In the genomic region with DNA sequence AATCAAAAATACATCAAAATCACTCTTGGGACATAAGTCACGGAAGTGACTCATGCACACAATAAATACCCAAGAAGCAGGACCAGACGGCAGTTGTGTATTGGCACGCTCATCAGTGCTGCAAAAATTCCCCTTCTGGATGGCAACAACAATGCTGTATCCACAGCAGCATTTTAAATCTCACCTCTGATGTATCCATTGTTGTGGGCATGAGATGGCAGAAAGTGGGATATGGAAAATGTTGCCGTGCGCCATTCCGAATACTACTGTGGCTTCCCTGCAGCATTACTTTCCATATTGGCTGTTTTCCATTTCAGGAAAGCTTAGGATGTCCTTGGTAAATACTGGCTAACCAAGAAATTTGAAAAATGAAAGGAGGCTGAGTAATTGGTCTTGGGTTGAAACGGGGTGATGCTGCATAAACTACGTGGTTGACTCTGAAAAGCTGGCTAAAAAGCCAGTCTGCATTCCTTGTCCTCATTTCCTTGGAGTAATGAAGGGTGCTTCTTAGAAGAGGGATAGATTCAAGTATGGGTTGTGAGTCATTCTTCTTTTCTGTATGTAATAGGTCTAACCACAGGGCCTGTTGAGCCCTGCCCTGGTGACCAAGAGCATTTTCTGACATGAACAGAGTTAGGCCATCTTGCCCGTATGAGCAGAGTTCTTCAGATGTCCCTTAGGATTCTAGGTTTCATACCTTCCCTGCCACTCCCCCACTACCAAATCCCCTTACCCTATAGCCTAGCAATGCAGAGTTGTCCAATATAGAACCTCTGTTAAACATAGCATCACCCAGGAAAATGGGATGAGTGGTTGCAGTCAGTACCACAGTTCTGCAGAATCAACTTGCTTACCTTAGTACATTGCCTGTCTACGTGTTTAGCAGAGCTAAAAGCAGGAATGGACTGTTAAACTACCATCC, we compare ENCODE assay signal across 8 cellular contexts. TPM values are rescaled to one million over a fixed set of nuclear protein-coding genes. Genes with fewer than 3 reads are reported as not detected.
A peak's percentile ranks its signal among the peaks of the same experiment; 100 is the strongest.
DNase-seq lines count a peak whose midpoint lies in the region; ATAC-seq and TF ChIP-seq lines count a peak whose summit lies in the region.

No MANE protein-coding gene starts in this region.

- no peak overlapping the region for H3K4me2 ChIP-seq in hepatocyte

- TF ChIP-seq POLR2A in heart left ventricle (IDR thresholded peaks at IDR 0.05), result no peak

- DNase-seq in heart left ventricle (no peak), Right ventricle myocardium superior (no peak), SW480 (ENCODE audit: low spot score) (peak; percentile 76), glomerular visceral epithelial cell (ENCODE audit: extremely low spot score) (peak; percentile 91), hepatocyte (ENCODE audit: low spot score) (no peak)

- H3K4me3 ChIP-seq in heart left ventricle (no peak overlapping the region), urinary bladder (ENCODE audit: low read depth, low read length) (no peak overlapping the region), hepatocyte (no peak overlapping the region)

- H3K9me3 ChIP-seq in heart left ventricle (no peaks in the 10 kb centered on the region), hepatocyte (ENCODE audit: low read depth) (no peaks in the 10 kb centered on the region)

- WGBS in heart left ventricle, 4 donors, result 80 to 87% (median 83%) methylated on average over 10 of the region's 10 CpGs
- 67% methylated on average over 10 of the region's 10 CpGs for WGBS in urinary bladder
- 94% methylated on average over 10 of the region's 10 CpGs for WGBS in hepatocyte (ENCODE audit: low lambda C conversion rate, missing lambda C conversion rate)

- no peaks in the 10 kb centered on the region for H3K9me2 ChIP-seq in hepatocyte (replicated peaks; ENCODE audit: insufficient read depth)

- peaks cover 0 to 48% (median 21%) of the 10 kb centered on the region in 12 donors for H3K4me1 ChIP-seq in heart left ventricle
- no peaks in the 10 kb centered on the region for H3K4me1 ChIP-seq in urinary bladder (ENCODE audit: insufficient read depth)
- H3K4me1 ChIP-seq in hepatocyte (ENCODE audit: insufficient read depth), result peaks cover 10% of the 10 kb centered on the region

- H4K20me1 ChIP-seq in hepatocyte (ENCODE audit: insufficient read depth, poor library complexity, severe bottlenecking), result no peaks in the 10 kb centered on the region

- ATAC-seq in heart left ventricle (peak in 1 of 4 donors; percentile 26), Right ventricle myocardium superior (ENCODE audit: poor library complexity) (no peak), HG02571 (IDR thresholded peaks at IDR 0.05; ENCODE audit: unreplicated experiment) (no peak), HG03432 (IDR thresholded peaks at IDR 0.05; ENCODE audit: unreplicated experiment) (no peak)

- no peak overlapping the region for H2AFZ ChIP-seq in hepatocyte

- peaks cover 0 to 43% (median 19%) of the 10 kb centered on the region in 9 donors for H3K36me3 ChIP-seq in heart left ventricle
- H3K36me3 ChIP-seq in urinary bladder (ENCODE audit: insufficient read depth), result peaks cover 2% of the 10 kb centered on the region
- H3K36me3 ChIP-seq in hepatocyte (replicated peaks; ENCODE audit: insufficient read depth, low read depth), result no peaks in the 10 kb centered on the region

- TF ChIP-seq CTCF in heart left ventricle (IDR thresholded peaks at IDR 0.05) (no peak), hepatocyte (IDR thresholded peaks at IDR 0.05; ENCODE audit: poor library complexity) (no peak)

- H3K79me2 ChIP-seq in hepatocyte, result no peaks in the 10 kb centered on the region

- intact Hi-C loops in heart left ventricle (cut with DNase I), result loop anchor here in 7 of 10 donors (5.0 to 10.0 kb wide), 7 partner anchors 37 to 297 kb away; a partner anchor contains a TSS
- intact Hi-C loops in Right ventricle myocardium superior (cut with DNase I), result loop anchor here (5.0 kb wide), 1 partner anchor 153 kb away; a partner anchor contains a TSS

- peak overlapping the region in 7 of 12 donors; percentile 33 to 97 (median 47) for H3K27ac ChIP-seq in heart left ventricle
- H3K27ac ChIP-seq in urinary bladder (ENCODE audit: low read depth), result peak overlapping the region; percentile 62
- no peak overlapping the region for H3K27ac ChIP-seq in hepatocyte

- H3K27me3 ChIP-seq in heart left ventricle, result no peaks in the 10 kb centered on the region
- H3K27me3 ChIP-seq in hepatocyte, result no peaks in the 10 kb centered on the region

RNA-seq across cellular contexts. Expression of a gene that starts 36.3 kb away (rescaled TPM):
- 100 to 1,000 TPM; 137 to 529 (median 399) TPM for total RNA-seq in heart left ventricle
- 100 to 1,000 TPM; 253 to 341 TPM for polyA plus RNA-seq in heart left ventricle
- 634 TPM for total RNA-seq in Right ventricle myocardium superior
- 143 TPM for total RNA-seq in urinary bladder
- polyA plus RNA-seq in urinary bladder, result 634 TPM
- total RNA-seq in hepatocyte, result 115 and 215 TPM in 2 replicates
- 322 and 366 TPM in 2 replicates for polyA plus RNA-seq in hepatocyte

Comparison
In these comparisons a context has a peak if more than half of its experiments do, and no peak if none do; other contexts are left out.
1. DNase-seq: peak in SW480 (single experiment) and glomerular visceral epithelial cell (single experiment); none in heart left ventricle (0 of 5), Right ventricle myocardium superior (single experiment) and hepatocyte (single experiment).